ENCODE assay signal across 11 cellular contexts in the genomic region with DNA sequence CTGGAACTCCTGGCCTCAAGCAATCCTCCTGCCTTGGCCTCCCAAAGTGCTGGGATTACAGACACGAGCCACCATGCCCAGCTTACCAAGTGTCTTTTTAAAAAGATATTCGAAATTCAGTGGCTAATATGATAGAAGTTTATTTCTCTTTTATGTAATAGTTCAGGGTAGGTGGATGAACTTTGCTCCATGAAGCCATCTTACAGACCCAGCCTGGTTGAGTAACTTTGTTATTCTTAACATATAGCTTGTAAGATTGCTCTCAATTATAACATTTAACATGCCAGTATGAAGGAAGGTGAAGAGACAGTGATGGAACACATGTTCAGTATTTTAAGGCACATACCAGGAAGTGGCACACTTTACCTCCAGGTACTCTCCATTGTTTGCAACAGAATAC. TPM values are rescaled to one million over a fixed set of nuclear protein-coding genes. Genes with fewer than 3 reads are reported as not detected.
DNase-seq lines count a peak whose midpoint lies in the region; ATAC-seq, FAIRE-seq and TF ChIP-seq lines count a peak whose summit lies in the region.
"Had no signal": no experiment of that assay in that cellular context is flagged by ENCODE, and none has a peak within 500 bp of the region (broad histone marks: within the 10 kb centered on the region; RNA-seq: fewer than 3 reads in every experiment).

No MANE protein-coding gene starts in this region.

- RAD21 ChIA-PET in HCT116 (lab: Charles Lee; ENCODE audit: low non-redundant PET in 1 of 2, low total read pairs in 2 of 2, uncharacterized antibody in 2 of 2, unreplicated experiment in 2 of 2): no interaction called here

- intact Hi-C loops in HCT116 (cut with micrococcal nuclease) (no loop called here), HepG2 (cut with micrococcal nuclease; ENCODE audit: unreplicated experiment) (no loop called here), heart left ventricle (cut with DNase I) (no loop called here)
- intact Hi-C loops in activated T-helper 2 cell treated with anti-CD3 and anti-CD28 coated beads, Interferon-gamma antibody, Interleukin-2, Interleukin-4, amounts not matched to agents 10 μg/mL and 5 μg/mL and 100 μg/mL, durations not matched to agents 14 hours and 24 hours and 36 hours (cut with micrococcal nuclease): no loop called here

- H3K4me2 ChIP-seq in HCT116 (ENCODE audit: low read length): no peak overlapping the region
- H3K4me2 ChIP-seq in HepG2 (ENCODE audit: low read depth, low read length): peak overlapping the region; percentile 27; the same call in 1 of the 2 replicates

- no peak for FAIRE-seq in HepG2 (lab: Jason Lieb, UNC)
- FAIRE-seq in small intestine (lab: Jason Lieb, UNC): no peak

- WGBS in HepG2 (ENCODE audit: low lambda C conversion rate): 23% methylated on average over 2 of the region's 2 CpGs
- WGBS in small intestine, 3 donors: 47 to 67% (median 48%) methylated on average over 2 of the region's 2 CpGs
- 76 to 89% (median 85%) methylated on average over 2 of the region's 2 CpGs for WGBS in heart left ventricle, 4 donors

- H2AFZ ChIP-seq in HCT116 (ENCODE audit: low read depth, low read length, poor library complexity, severe bottlenecking): no peak overlapping the region
- H2AFZ ChIP-seq in HepG2 (ENCODE audit: low read length): peak overlapping the region; percentile 72

- TF ChIP-seq POLR2A in HCT116 (IDR thresholded peaks at IDR 0.05; ENCODE audit: borderline replicate concordance, extremely low read depth, insufficient read depth, insufficient read length) (no peak), HepG2 (IDR thresholded peaks at IDR 0.05; ENCODE audit: insufficient read depth in 1 of 2, low read depth in 2 of 2, low read length in 2 of 2) (no peak), heart left ventricle (IDR thresholded peaks at IDR 0.05) (no peak)

- no peaks in the 10 kb centered on the region for H3K79me2 ChIP-seq in HCT116 (ENCODE audit: insufficient read depth, low read length)
- H3K79me2 ChIP-seq in HepG2 (ENCODE audit: insufficient read depth, low read length): no peaks in the 10 kb centered on the region

- POLR2A ChIA-PET in HCT116 (lab: Charles Lee) (no interaction called here), HepG2 (lab: Yijun Ruan, JAX) (no interaction called here)

- no peak overlapping the region for H3K27ac ChIP-seq in HCT116 (ENCODE audit: low read depth, low read length)
- H3K27ac ChIP-seq in WERI-Rb-1: peak overlapping the region; percentile 66
- H3K27ac ChIP-seq in HepG2 (ENCODE audit: extremely low read length, insufficient read depth, low read length): no peak overlapping the region
- no peak overlapping the region for H3K27ac ChIP-seq in small intestine (ENCODE audit: low read depth in 1 of 2, low read length in 1 of 2)
- H3K27ac ChIP-seq in heart left ventricle: no peak overlapping the region

- no peaks in the 10 kb centered on the region for H3K9me3 Mint-ChIP-seq in activated T-helper 2 cell treated with anti-CD3 and anti-CD28 coated beads, Interferon-gamma antibody, Interleukin-2, Interleukin-4, amounts not matched to agents 10 μg/mL and 5 μg/mL and 100 μg/mL, durations not matched to agents 14 hours and 24 hours and 36 hours

- no peak for ATAC-seq in HCT116
- ATAC-seq in HepG2: no peak
- ATAC-seq in heart left ventricle: no peak
- ATAC-seq: CD8-positive, alpha-beta T cell had no signal

- no peaks in the 10 kb centered on the region for H3K4me1 ChIP-seq in HCT116 (ENCODE audit: control insufficient read depth in 1 of 2, insufficient read depth in 2 of 2, low read length in 2 of 2)
- H3K4me1 ChIP-seq in HepG2 (ENCODE audit: insufficient read depth, low read length): peaks cover 35% of the 10 kb centered on the region
- no peaks in the 10 kb centered on the region for H3K4me1 ChIP-seq in small intestine (ENCODE audit: control insufficient read depth in 2 of 2, insufficient read depth in 1 of 2, low read depth in 1 of 2, low read length in 1 of 2)
- no peaks in the 10 kb centered on the region for H3K4me1 ChIP-seq in heart left ventricle

- H3K27ac Mint-ChIP-seq in activated T-helper 2 cell treated with anti-CD3 and anti-CD28 coated beads, Interferon-gamma antibody, Interleukin-2, Interleukin-4, amounts not matched to agents 10 μg/mL and 5 μg/mL and 100 μg/mL, durations not matched to agents 14 hours and 24 hours and 36 hours: no peak overlapping the region
- H3K27ac Mint-ChIP-seq: CD14-positive monocyte; CD8-positive, alpha-beta T cell had no signal

- TF ChIP-seq RAD21 in HCT116 (IDR thresholded peaks at IDR 0.05; ENCODE audit: low read depth) (no peak), HepG2 (CRISPR knock-in tag; IDR thresholded peaks at IDR 0.05) (no peak)

- H3K4me3 Mint-ChIP-seq in activated T-helper 2 cell treated with anti-CD3 and anti-CD28 coated beads, Interferon-gamma antibody, Interleukin-2, Interleukin-4, amounts not matched to agents 10 μg/mL and 5 μg/mL and 100 μg/mL, durations not matched to agents 14 hours and 24 hours and 36 hours (ENCODE audit: low read depth): no peak overlapping the region
- H3K4me3 Mint-ChIP-seq: CD14-positive monocyte; CD8-positive, alpha-beta T cell had no signal

- H3K4me1 Mint-ChIP-seq in activated T-helper 2 cell treated with anti-CD3 and anti-CD28 coated beads, Interferon-gamma antibody, Interleukin-2, Interleukin-4, amounts not matched to agents 10 μg/mL and 5 μg/mL and 100 μg/mL, durations not matched to agents 14 hours and 24 hours and 36 hours (ENCODE audit: low read depth): no peaks in the 10 kb centered on the region
- H3K4me1 Mint-ChIP-seq: CD14-positive monocyte had no signal

- TF ChIP-seq EP300 in HepG2 (IDR thresholded peaks at IDR 0.05; ENCODE audit: low read depth in 2 of 2, low read length in 2 of 2) (no peak), HepG2 (CRISPR knock-in tag; IDR thresholded peaks at IDR 0.05; ENCODE audit: borderline replicate concordance) (no peak)

- H3K4me3 ChIP-seq in HCT116 (replicated peaks in 1 of 2; ENCODE audit: low read depth in 1 of 2, low read length in 2 of 2): no peak overlapping the region
- H3K4me3 ChIP-seq in WERI-Rb-1 (ENCODE audit: low read depth, low read length): no peak overlapping the region
- no peak overlapping the region for H3K4me3 ChIP-seq in HepG2 (replicated peaks in 1 of 3; ENCODE audit: insufficient read depth in 1 of 3, low read depth in 2 of 3, low read length in 3 of 3)
- H3K4me3 ChIP-seq in small intestine (ENCODE audit: low read depth in 1 of 2, low read length in 2 of 2): no peak overlapping the region
- no peak overlapping the region for H3K4me3 ChIP-seq in heart left ventricle

- no peak for DNase-seq in HCT116 (ENCODE audit: low read depth, low spot score)
- DNase-seq in WERI-Rb-1: no peak
- DNase-seq in HepG2 (ENCODE audit: low spot score): no peak
- peak; percentile 21 for DNase-seq in small intestine
- no peak for DNase-seq in ACHN
- DNase-seq in heart left ventricle: no peak
- no peak for DNase-seq in activated T-helper 2 cell treated with anti-CD3 and anti-CD28 coated beads, Interferon-gamma antibody, Interleukin-2, Interleukin-4, amounts not matched to agents 10 μg/mL and 5 μg/mL and 100 μg/mL, durations not matched to agents 14 hours and 24 hours and 36 hours (ENCODE audit: low spot score)
- DNase-seq: CD8-positive, alpha-beta T cell; COR-L47 had no signal

- no peaks in the 10 kb centered on the region for H3K9me2 ChIP-seq in HCT116 (ENCODE audit: insufficient read depth)

- CTCF ChIA-PET in HCT116 (lab: Charles Lee) (no interaction called here), HepG2 (lab: Yijun Ruan, JAX; ENCODE audit: low intra/inter-chr PET ratio, low total read pairs) (no interaction called here)

- no peaks in the 10 kb centered on the region for H3K27me3 ChIP-seq in HCT116 (ENCODE audit: insufficient read depth, low read length)
- no peaks in the 10 kb centered on the region for H3K27me3 ChIP-seq in WERI-Rb-1 (ENCODE audit: insufficient read depth, low read depth, severe bottlenecking)
- H3K27me3 ChIP-seq in HepG2 (ENCODE audit: control insufficient read depth in 1 of 2, insufficient read depth in 2 of 2, low read length in 2 of 2): no peaks in the 10 kb centered on the region
- no peaks in the 10 kb centered on the region for H3K27me3 ChIP-seq in small intestine (ENCODE audit: control insufficient read depth in 2 of 2, insufficient read depth in 2 of 2, low read length in 2 of 2)
- peaks cover 0 to 7% (median 0%) of the 10 kb centered on the region in 9 donors for H3K27me3 ChIP-seq in heart left ventricle

- H3K36me3 ChIP-seq in HCT116 (ENCODE audit: control insufficient read depth in 1 of 2, insufficient read depth in 2 of 2, low read length in 2 of 2): no peaks in the 10 kb centered on the region
- H3K36me3 ChIP-seq in WERI-Rb-1: no peaks in the 10 kb centered on the region
- H3K36me3 ChIP-seq in HepG2 (replicated peaks in 1 of 2; ENCODE audit: control insufficient read depth in 1 of 2, insufficient read depth in 2 of 2, low read length in 2 of 2): no peaks in the 10 kb centered on the region
- H3K36me3 ChIP-seq in small intestine (ENCODE audit: control insufficient read depth in 2 of 2, insufficient read depth in 2 of 2, low read length in 2 of 2): no peaks in the 10 kb centered on the region
- H3K36me3 ChIP-seq in heart left ventricle: no peaks in the 10 kb centered on the region

- in situ Hi-C loops in HepG2 (cut with HindIII; ENCODE audit: extremely low pct_ligation_motif_present, low pct_unique_long_range_greater_than_20kb) (no loop called here), ACHN (cut with HindIII; ENCODE audit: low pct_ligation_motif_present, low pct_unique_long_range_greater_than_20kb, low sequenced_read_pairs) (no loop called here)

- H3K36me3 Mint-ChIP-seq in activated T-helper 2 cell treated with anti-CD3 and anti-CD28 coated beads, Interferon-gamma antibody, Interleukin-2, Interleukin-4, amounts not matched to agents 10 μg/mL and 5 μg/mL and 100 μg/mL, durations not matched to agents 14 hours and 24 hours and 36 hours (ENCODE audit: low read depth): no peaks in the 10 kb centered on the region
- H3K36me3 Mint-ChIP-seq: CD14-positive monocyte; CD8-positive, alpha-beta T cell had no signal

- BruUV-seq in HCT116 (replicated peaks; lab: Mats Ljungman, UMichigan): no TSS peak
- BruUV-seq in HepG2 (replicated peaks; lab: Mats Ljungman, UMichigan): no TSS peak

- H4K20me1 ChIP-seq in HCT116 (ENCODE audit: insufficient read depth): no peaks in the 10 kb centered on the region
- H4K20me1 ChIP-seq in HepG2 (ENCODE audit: insufficient read depth, low read length): no peaks in the 10 kb centered on the region

- TF ChIP-seq CTCF in HCT116 (IDR thresholded peaks at IDR 0.05 in 2 of 3, conservative IDR thresholded peaks at IDR 0.05 in 1 of 3; ENCODE audit: borderline replicate concordance in 1 of 3, insufficient read depth in 1 of 3, low read depth in 2 of 3, low read length in 2 of 3): no peak
- no peak for TF ChIP-seq CTCF in WERI-Rb-1 (IDR thresholded peaks at IDR 0.05; ENCODE audit: low read depth, low read length)
- no peak for TF ChIP-seq CTCF in HepG2 (CRISPR knock-in tag; IDR thresholded peaks at IDR 0.05)
- no peak for TF ChIP-seq CTCF in heart left ventricle (IDR thresholded peaks at IDR 0.05)

- H3K9ac ChIP-seq in HCT116 (ENCODE audit: low read length): no peak overlapping the region
- no peak overlapping the region for H3K9ac ChIP-seq in HepG2 (ENCODE audit: insufficient read depth, low read depth, low read length)

- H3K27me3 Mint-ChIP-seq in activated T-helper 2 cell treated with anti-CD3 and anti-CD28 coated beads, Interferon-gamma antibody, Interleukin-2, Interleukin-4, amounts not matched to agents 10 μg/mL and 5 μg/mL and 100 μg/mL, durations not matched to agents 14 hours and 24 hours and 36 hours (ENCODE audit: low read depth): peaks cover 4% of the 10 kb centered on the region

- H3K9me3 ChIP-seq in HCT116 (ENCODE audit: control insufficient read depth in 1 of 2, insufficient read depth in 1 of 2, low read depth in 1 of 2, low read length in 2 of 2) (no peaks in the 10 kb centered on the region), WERI-Rb-1 (ENCODE audit: severe bottlenecking) (peaks cover 9% of the 10 kb centered on the region), HepG2 (ENCODE audit: low read length) (no peaks in the 10 kb centered on the region), small intestine (ENCODE audit: control insufficient read depth, low read depth) (no peaks in the 10 kb centered on the region), heart left ventricle (no peaks in the 10 kb centered on the region)

RNA-seq across cellular contexts. Expression of a gene that starts 42.4 kb away (rescaled TPM):
- total RNA-seq in HCT116 (2021; ENCODE audit: unreplicated experiment) (44.4 TPM), HepG2 (2016; rRNA removed; fragmentation: Illumina TruSeq; extraction: Trizol) (not detected in 2 replicates), heart left ventricle (not detected)
- 15.1 and 15.3 TPM in 2 replicates for polyA plus RNA-seq in HCT116 (2012)
- not detected in 2 replicates for total RNA-seq in HepG2 (2016; cell fraction: cytosol; rRNA removed; fragmentation: Illumina TruSeq; extraction: Trizol; ENCODE audit: low read depth)
- total RNA-seq in HepG2 (2016; cell fraction: insoluble cytoplasmic fraction; rRNA removed; fragmentation: Illumina TruSeq; extraction: Trizol): 0.06 TPM in 1 of 2 replicates, not detected in the other
- total RNA-seq in HepG2 (2016; cell fraction: membrane; rRNA removed; fragmentation: Illumina TruSeq; extraction: Trizol): not detected in 2 replicates
- total RNA-seq in HepG2 (2016; cell fraction: nucleus; rRNA removed; fragmentation: Illumina TruSeq; extraction: Trizol): not detected in 2 replicates
- polyA plus RNA-seq in HepG2 (2011; rRNA removed) (0.12 and 0.13 TPM in 2 replicates), small intestine (under 1 TPM in 1 of 3 donors, not detected in 2; 0.04 TPM), heart left ventricle (not detected)
- 0.06 and 0.11 TPM in 2 replicates for polyA plus RNA-seq in HepG2 (2011; cell fraction: cytosol; rRNA removed)
- polyA plus RNA-seq in HepG2 (2011; cell fraction: nucleus; rRNA removed): 0.29 and 0.32 TPM in 2 replicates
- polyA plus RNA-seq in HepG2 (2012): 0.17 and 0.24 TPM in 2 replicates
- not detected in 2 replicates for polyA plus RNA-seq in HepG2 (2016; cell fraction: cytosol; fragmentation: Illumina TruSeq; extraction: Trizol; ENCODE audit: low read depth)
- polyA plus RNA-seq in HepG2 (2016; cell fraction: insoluble cytoplasmic fraction; fragmentation: Illumina TruSeq; extraction: Trizol; ENCODE audit: low read depth): 0.08 TPM in 2 replicates
- polyA plus RNA-seq in HepG2 (2016; cell fraction: membrane; fragmentation: Illumina TruSeq; extraction: Trizol; ENCODE audit: low read depth): not detected in 2 replicates
- not detected in 2 replicates for polyA plus RNA-seq in HepG2 (2016; cell fraction: nucleus; fragmentation: Illumina TruSeq; extraction: Trizol; ENCODE audit: insufficient read depth, low read depth)
- polyA minus RNA-seq in HepG2 (2011; rRNA and poly(A)+ RNA removed; ENCODE audit: low replicate concordance): 0.18 and 5.2 TPM in 2 replicates
- 0.53 and 0.59 TPM in 2 replicates for polyA minus RNA-seq in HepG2 (2011; cell fraction: cytosol; rRNA and poly(A)+ RNA removed)
- polyA minus RNA-seq in HepG2 (2011; cell fraction: nucleus; rRNA and poly(A)+ RNA removed): 0.13 TPM in 1 of 2 replicates, not detected in the other
- not detected in 2 replicates for total RNA-seq in activated T-helper 2 cell treated with anti-CD3 and anti-CD28 coated beads, Interferon-gamma antibody, Interleukin-2, Interleukin-4, amounts not matched to agents 10 μg/mL and 5 μg/mL and 100 μg/mL, durations not matched to agents 14 hours and 24 hours and 36 hours
- total RNA-seq: CD8-positive, alpha-beta T cell had no signal
- polyA plus RNA-seq: BJ, CD14-positive monocyte had no signal

RNA-seq across cellular contexts. Expression of a gene that starts 52.5 kb away (rescaled TPM):
- total RNA-seq in HCT116 (2021; ENCODE audit: unreplicated experiment) (10.3 TPM), HepG2 (2016; rRNA removed; fragmentation: Illumina TruSeq; extraction: Trizol) (0.02 TPM in 1 of 2 replicates, not detected in the other), heart left ventricle (not detected)
- polyA plus RNA-seq in HCT116 (2012): 3.1 and 3.7 TPM in 2 replicates
- not detected in 2 replicates for total RNA-seq in HepG2 (2016; cell fraction: cytosol; rRNA removed; fragmentation: Illumina TruSeq; extraction: Trizol; ENCODE audit: low read depth)
- total RNA-seq in HepG2 (2016; cell fraction: insoluble cytoplasmic fraction; rRNA removed; fragmentation: Illumina TruSeq; extraction: Trizol): 0.03 and 0.04 TPM in 2 replicates
- 0.03 TPM in 1 of 2 replicates, not detected in the other for total RNA-seq in HepG2 (2016; cell fraction: membrane; rRNA removed; fragmentation: Illumina TruSeq; extraction: Trizol)
- total RNA-seq in HepG2 (2016; cell fraction: nucleus; rRNA removed; fragmentation: Illumina TruSeq; extraction: Trizol): not detected in 2 replicates
- polyA plus RNA-seq in HepG2 (2011; rRNA removed) (0.07 TPM in 1 of 2 replicates, not detected in the other), small intestine (under 1 TPM in 1 of 3 donors, not detected in 2; 0.01 TPM), heart left ventricle (not detected)
- 0.01 and 0.03 TPM in 2 replicates for polyA plus RNA-seq in HepG2 (2011; cell fraction: cytosol; rRNA removed)
- 0.03 and 0.06 TPM in 2 replicates for polyA plus RNA-seq in HepG2 (2011; cell fraction: nucleus; rRNA removed)
- polyA plus RNA-seq in HepG2 (2012): 0.03 TPM in 1 of 2 replicates, not detected in the other
- not detected in 2 replicates for polyA plus RNA-seq in HepG2 (2016; cell fraction: cytosol; fragmentation: Illumina TruSeq; extraction: Trizol; ENCODE audit: low read depth)
- polyA plus RNA-seq in HepG2 (2016; cell fraction: insoluble cytoplasmic fraction; fragmentation: Illumina TruSeq; extraction: Trizol; ENCODE audit: low read depth): not detected in 2 replicates
- 0.03 TPM in 1 of 2 replicates, not detected in the other for polyA plus RNA-seq in HepG2 (2016; cell fraction: membrane; fragmentation: Illumina TruSeq; extraction: Trizol; ENCODE audit: low read depth)
- 0.10 TPM in 1 of 2 replicates, not detected in the other for polyA plus RNA-seq in HepG2 (2016; cell fraction: nucleus; fragmentation: Illumina TruSeq; extraction: Trizol; ENCODE audit: insufficient read depth, low read depth)
- 2.7 TPM in 1 of 2 replicates, not detected in the other for polyA minus RNA-seq in HepG2 (2011; rRNA and poly(A)+ RNA removed; ENCODE audit: low replicate concordance)
- polyA minus RNA-seq in HepG2 (2011; cell fraction: cytosol; rRNA and poly(A)+ RNA removed): not detected in 2 replicates
- not detected in 2 replicates for polyA minus RNA-seq in HepG2 (2011; cell fraction: nucleus; rRNA and poly(A)+ RNA removed)
- not detected in 2 replicates for total RNA-seq in activated T-helper 2 cell treated with anti-CD3 and anti-CD28 coated beads, Interferon-gamma antibody, Interleukin-2, Interleukin-4, amounts not matched to agents 10 μg/mL and 5 μg/mL and 100 μg/mL, durations not matched to agents 14 hours and 24 hours and 36 hours
- total RNA-seq: CD8-positive, alpha-beta T cell had no signal
- polyA plus RNA-seq: BJ, CD14-positive monocyte had no signal

Comparison
In these comparisons a context has a peak if more than half of its experiments do, and no peak if none do; other contexts are left out.
1. RNA of a gene that starts 42.4 kb away (total RNA-seq): 44.4 TPM in HCT116 (single experiment); 0.06 TPM in HepG2, not detected in heart left ventricle and not detected in activated T-helper 2 cell treated with anti-CD3 and anti-CD28 coated beads, Interferon-gamma antibody, Interleukin-2, Interleukin-4, amounts not matched to agents 10 μg/mL and 5 μg/mL and 100 μg/mL, durations not matched to agents 14 hours and 24 hours and 36 hours; every median in the first group is over 10 times any median in the second.
2. RNA of a gene that starts 52.5 kb away (total RNA-seq): 10.3 TPM in HCT116 (single experiment); 0.02 to 0.04 TPM in HepG2, not detected in heart left ventricle and not detected in activated T-helper 2 cell treated with anti-CD3 and anti-CD28 coated beads, Interferon-gamma antibody, Interleukin-2, Interleukin-4, amounts not matched to agents 10 μg/mL and 5 μg/mL and 100 μg/mL, durations not matched to agents 14 hours and 24 hours and 36 hours; every median in the first group is over 10 times any median in the second.